Comparison of ENCODE assay signal across 8 cellular contexts in the genomic region with DNA sequence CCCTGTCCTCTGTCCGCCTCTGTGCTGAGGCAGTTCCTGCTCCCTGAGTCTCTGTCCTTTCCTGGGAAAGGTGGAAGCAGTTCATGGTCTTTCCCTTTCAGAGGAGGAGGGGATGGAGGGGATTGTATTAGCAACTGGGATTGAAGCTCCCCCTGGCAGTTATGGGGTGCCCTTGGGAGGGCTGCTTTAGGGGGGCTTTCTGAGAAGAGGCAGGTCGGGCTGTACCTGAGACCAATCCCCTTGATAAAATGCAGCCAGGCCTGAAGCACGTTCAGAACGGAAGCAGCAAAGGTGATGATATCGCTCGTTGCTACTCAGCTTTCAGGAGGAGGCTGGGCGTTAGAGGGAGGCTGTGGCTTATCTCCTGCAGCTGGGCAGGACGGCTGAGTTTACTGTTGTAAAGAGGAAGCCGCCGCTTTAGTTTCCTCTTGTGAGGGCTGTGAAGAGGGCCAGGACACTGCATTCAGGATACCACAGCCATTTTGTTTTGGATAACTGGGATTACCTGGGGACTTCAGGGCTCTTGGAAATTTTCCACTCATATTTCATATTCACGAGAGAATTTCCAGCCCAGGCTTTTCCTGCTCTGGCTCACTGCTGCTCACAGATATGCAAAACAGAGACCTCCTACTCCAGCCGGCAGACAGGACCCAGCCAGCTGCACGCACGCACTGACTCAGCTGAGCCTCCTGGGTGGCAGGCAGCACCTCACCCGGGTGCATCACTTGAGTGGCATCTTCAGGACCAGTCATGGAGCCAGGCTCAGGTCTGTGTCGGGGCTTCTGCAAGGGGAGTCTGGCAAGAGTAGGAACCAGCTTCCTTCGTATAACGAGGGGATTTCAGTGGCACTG. TPM values are rescaled to one million over a fixed set of nuclear protein-coding genes. Genes with fewer than 3 reads are reported as not detected.
DNase-seq lines count a peak whose midpoint lies in the region; ATAC-seq and TF ChIP-seq lines count a peak whose summit lies in the region.

No MANE protein-coding gene starts in this region.

- H3K27ac ChIP-seq in OCI-LY1 (ENCODE audit: low read depth, low read length, poor library complexity, severe bottlenecking) (peak overlapping the region; percentile 92), thoracic aorta (peak overlapping the region in 1 of 2 donors; percentile 7)

- H3K9me3 Mint-ChIP-seq in activated T-cell treated with anti-CD3 and anti-CD28 coated beads, Interleukin-2, amount 50 U/mL, for 24 hours = no peaks in the 10 kb centered on the region

- in situ Hi-C loops in Caki2 (cut with HindIII; ENCODE audit: low pct_unique_long_range_greater_than_20kb, low sequenced_read_pairs) = no loop called here

- peaks cover 10% of the 10 kb centered on the region for H3K36me3 Mint-ChIP-seq in activated T-cell treated with anti-CD3 and anti-CD28 coated beads, Interleukin-2, amount 50 U/mL, for 24 hours (ENCODE audit: low read depth)

- H3F3A ChIP-seq in OCI-LY1 (ENCODE audit: insufficient read depth, low read length) = no peaks in the 10 kb centered on the region

- TF ChIP-seq CTCF in OCI-LY1 (IDR thresholded peaks at IDR 0.05; ENCODE audit: low read length) = no peak
- no peak for TF ChIP-seq CTCF in fibroblast of mammary gland (conservative IDR thresholded peaks at IDR 0.05; ENCODE audit: control insufficient read depth, insufficient read depth, low read depth, low read length)
- no peak for TF ChIP-seq CTCF in thoracic aorta (IDR thresholded peaks at IDR 0.05)

- peaks cover 72% of the 10 kb centered on the region for H3K4me1 ChIP-seq in OCI-LY1 (ENCODE audit: insufficient read depth, low read length, severe bottlenecking)
- H3K4me1 ChIP-seq in thoracic aorta (ENCODE audit: control insufficient read depth in 1 of 2, low read depth in 2 of 2) = peaks cover 0 to 28% of the 10 kb centered on the region in 2 donors

- H3K4me2 ChIP-seq in OCI-LY1 (ENCODE audit: low read length) = peak overlapping the region; percentile 75

- H3K4me3 ChIP-seq in OCI-LY1 (ENCODE audit: low read depth, low read length, poor library complexity, severe bottlenecking) = peak overlapping the region; percentile 61
- H3K4me3 ChIP-seq in fibroblast of mammary gland (ENCODE audit: control insufficient read depth, low read depth, low read length) = peak overlapping the region; percentile 58
- H3K4me3 ChIP-seq in thoracic aorta = peak overlapping the region; percentile 59

- peaks cover under 1% of the 10 kb centered on the region; the same call in 1 of the 2 replicates for H3K36me3 ChIP-seq in OCI-LY1 (ENCODE audit: insufficient read depth, low read length)
- H3K36me3 ChIP-seq in thoracic aorta = no peaks in the 10 kb centered on the region

- H3K27me3 ChIP-seq in OCI-LY1 (ENCODE audit: insufficient read depth, low read length) (no peaks in the 10 kb centered on the region), thoracic aorta (replicated peaks; ENCODE audit: insufficient read depth) (no peaks in the 10 kb centered on the region)

- ATAC-seq in GM19452 (IDR thresholded peaks at IDR 0.05; ENCODE audit: unreplicated experiment) (peak; percentile 50), HG03558 (IDR thresholded peaks at IDR 0.05; ENCODE audit: extremely low read depth, unreplicated experiment) (peak; percentile 33), thoracic aorta (ENCODE audit: insufficient number of reproducible peaks, low FRiP score, low read depth) (no peak)

- H3K27ac Mint-ChIP-seq in activated T-cell treated with anti-CD3 and anti-CD28 coated beads, Interleukin-2, amount 50 U/mL, for 24 hours = peak overlapping the region; percentile 96

- no peaks in the 10 kb centered on the region for H4K20me1 ChIP-seq in OCI-LY1 (ENCODE audit: insufficient read depth, low read length)

- no peak overlapping the region for H2AFZ ChIP-seq in OCI-LY1 (ENCODE audit: low read length)

- H3K79me2 ChIP-seq in OCI-LY1 (ENCODE audit: insufficient read depth, low read length) = peaks cover 14% of the 10 kb centered on the region; the same call in 1 of the 2 replicates

- DNase-seq in Caki2 (ENCODE audit: low read depth) = peak; percentile 80
- DNase-seq in activated T-cell treated with anti-CD3 and anti-CD28 coated beads, Interleukin-2, amount 50 U/mL, for 24 hours = peak; percentile 82
- DNase-seq in fibroblast of mammary gland (ENCODE audit: low read depth) = peak; percentile 80
- peak; percentile 51 for DNase-seq in occipital lobe (lab: John Stamatoyannopoulos, UW)
- no peak for DNase-seq in thoracic aorta (ENCODE audit: low spot score)

- peak overlapping the region; percentile 87 for H3K4me3 Mint-ChIP-seq in activated T-cell treated with anti-CD3 and anti-CD28 coated beads, Interleukin-2, amount 50 U/mL, for 24 hours

- H3K27me3 Mint-ChIP-seq in activated T-cell treated with anti-CD3 and anti-CD28 coated beads, Interleukin-2, amount 50 U/mL, for 24 hours = no peaks in the 10 kb centered on the region

- no peaks in the 10 kb centered on the region for H3K9me3 ChIP-seq in OCI-LY1 (ENCODE audit: low read length)
- no peaks in the 10 kb centered on the region for H3K9me3 ChIP-seq in thoracic aorta

- peak overlapping the region; percentile 64 for H3K9ac ChIP-seq in OCI-LY1 (ENCODE audit: low read length)

- H3K9me2 ChIP-seq in OCI-LY1 (ENCODE audit: low read depth, low read length) = no peaks in the 10 kb centered on the region

- H3K4me1 Mint-ChIP-seq in activated T-cell treated with anti-CD3 and anti-CD28 coated beads, Interleukin-2, amount 50 U/mL, for 24 hours (ENCODE audit: low read depth) = peaks cover 85% of the 10 kb centered on the region

RNA-seq across cellular contexts. Expression of a gene that starts 0.8 kb away (rescaled TPM):
- 3.6 and 11.1 TPM in 2 replicates for total RNA-seq in Caki2 (2014; rRNA removed; shearing (Covaris generic); ENCODE audit: low replicate concordance)
- total RNA-seq in occipital lobe = 0.78 TPM
- 10 to 100 TPM in 1 of 2 donors, 1 to 10 TPM in 1; 7.0 to 17.6 TPM for total RNA-seq in thoracic aorta
